ENCODE assay signal across 29 cellular contexts in genomic region chr22:20209761-20210250, GRCh38. TPM values are rescaled to one million over a fixed set of nuclear protein-coding genes. Genes with fewer than 3 reads are reported as not detected.
"Had no signal": no experiment of that assay in that cellular context is flagged by ENCODE, and none has a peak within 500 bp of the region (broad histone marks: within the 10 kb centered on the region; RNA-seq: fewer than 3 reads in every experiment).

No MANE protein-coding gene starts in this region.

- H3K9me3 ChIP-seq: left ventricle myocardium inferior, pancreas, prostate gland, stomach, testis, thyroid gland, transverse colon, upper lobe of left lung had no signal

- H3K79me2 ChIP-seq: hepatocyte had no signal

- H2AFZ ChIP-seq: hepatocyte had no signal

- ATAC-seq: natural killer cell treated with Interleukin-12 subunit alpha and Interleukin-12 subunit beta and Interleukin-15 and Interleukin-18, amount 100 ng/mL, for 72 hours; pancreas; right cardiac atrium; sciatic nerve; stimulated activated naive B cell treated with anti-CD40 and anti-IgM and Interleukin-4, amounts not matched to agents 10 μg/mL and 1 μg/mL and 100 μg/mL, for 72 hours; stimulated activated naive CD8-positive, alpha-beta T cell treated with anti-CD3 and anti-CD28 coated beads, Interleukin-15, Interleukin-2, amounts not matched to agents 100 U/mL and 50 U/mL, for 24 hours had no signal

- H3K27me3 ChIP-seq: hepatocyte, pancreas, stomach, testis, thyroid gland, transverse colon, upper lobe of left lung had no signal

- H3K4me1 ChIP-seq: prostate gland had no signal

- H3K4me2 ChIP-seq: hepatocyte had no signal

- DNase-seq: islet precursor cell; left ventricle myocardium inferior; mesendoderm; naive B cell; nucleus accumbens; pancreas; posterior cingulate gyrus; retina; right cardiac atrium; stimulated activated CD4-positive, alpha-beta T cell treated with anti-CD3 and anti-CD28 coated beads, Interleukin-12 subunit alpha, Interleukin-12 subunit beta, amount 100 ng/mL, for 4 hours; stimulated activated CD4-positive, alpha-beta T cell treated with anti-CD3 and anti-CD28 coated beads, Interleukin-15, amount 100 ng/mL, for 24 hours; stimulated activated CD4-positive, alpha-beta T cell treated with anti-CD3 and anti-CD28 coated beads, Interleukin-2, amount 100 ng/mL, for 24 hours; stimulated activated CD4-positive, alpha-beta T cell treated with anti-CD3 and anti-CD28 coated beads, Interleukin-4, amount 100 ng/mL, for 1 hour; stimulated activated naive B cell treated with anti-CD40 and anti-IgM and Interleukin-4, amounts not matched to agents 10 μg/mL and 1 μg/mL and 100 μg/mL, for 72 hours; stimulated activated naive CD8-positive, alpha-beta T cell treated with anti-CD3 and anti-CD28 coated beads, Interleukin-15, Interleukin-2, amounts not matched to agents 100 U/mL and 50 U/mL, for 24 hours; stomach; testis; thyroid gland; transverse colon had no signal

- FAIRE-seq: pancreas had no signal

- H3K36me3 ChIP-seq: left ventricle myocardium inferior, pancreas, prostate gland, stomach, thyroid gland, transverse colon, upper lobe of left lung had no signal

- H3K27ac ChIP-seq: hepatocyte, left ventricle myocardium inferior, prostate gland, skin epidermis, stomach, testis, thyroid gland, transverse colon, upper lobe of left lung had no signal

- H3K4me3 ChIP-seq: hepatocyte, left ventricle myocardium inferior, lung, pancreas, prostate gland, skin epidermis, stomach, testis, thyroid gland, transverse colon, upper lobe of left lung had no signal

RNA-seq across cellular contexts. Expression of gene CCDC188, which starts 59.0 kb away (rescaled TPM):
- total RNA-seq: hepatocyte, left ventricle myocardium inferior, mesothelial cell of epicardium, mononuclear cell had no signal
- polyA plus RNA-seq: hepatocyte, neural cell had no signal
